9 cellular contexts compared by ENCODE assay signal in the genomic region with DNA sequence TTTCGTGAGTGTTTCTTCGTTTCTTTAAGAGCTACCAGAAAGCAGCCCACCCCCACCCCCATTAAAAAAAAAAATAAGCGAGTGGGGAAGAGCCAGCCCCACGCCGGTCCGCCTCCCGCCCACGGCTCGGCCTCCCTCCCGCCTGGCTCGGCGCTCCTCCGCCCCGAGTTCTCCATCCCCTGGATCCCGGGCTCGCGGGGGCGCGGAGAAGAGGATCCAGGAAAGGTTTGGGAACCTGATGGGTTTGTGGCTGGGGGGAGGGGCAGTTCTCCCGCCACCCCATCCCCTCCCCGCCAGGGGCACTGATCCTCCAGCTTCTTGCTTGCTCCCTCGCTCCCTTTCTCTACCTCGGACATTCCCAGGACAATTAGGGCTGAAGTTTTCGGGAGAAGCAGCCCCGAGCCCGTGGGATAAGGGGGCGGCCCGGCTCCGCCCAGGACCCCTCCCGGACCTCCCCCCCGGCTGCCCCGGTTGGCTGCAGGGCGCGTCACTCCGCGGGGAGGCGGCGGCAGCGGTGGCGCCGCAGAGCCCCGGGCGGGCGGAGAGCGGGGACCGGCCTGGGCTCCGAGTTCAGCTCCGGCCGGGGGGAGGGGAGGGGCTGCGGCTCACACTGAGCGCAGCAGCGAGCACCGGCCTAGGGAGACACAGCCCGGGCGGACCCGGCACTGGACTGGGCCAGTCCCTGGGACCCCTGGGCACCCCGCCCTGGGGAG. TPM values are rescaled to one million over a fixed set of nuclear protein-coding genes. Genes with fewer than 3 reads are reported as not detected.
A peak's percentile ranks its signal among the peaks of the same experiment; 100 is the strongest.
DNase-seq lines count a peak whose midpoint lies in the region; ATAC-seq and TF ChIP-seq lines count a peak whose summit lies in the region.
"Had no signal": no experiment of that assay in that cellular context is flagged by ENCODE, and none has a peak within 500 bp of the region (broad histone marks: within the 10 kb centered on the region; RNA-seq: fewer than 3 reads in every experiment).

No MANE protein-coding gene starts in this region.

- H3K9me3 ChIP-seq in BE2C (no peaks in the 10 kb centered on the region), ectodermal cell (ENCODE audit: control insufficient read depth, low read length) (no peaks in the 10 kb centered on the region), lower lobe of right lung (no peaks in the 10 kb centered on the region), vagina (no peaks in the 10 kb centered on the region)

- peak overlapping the region; percentile 29 for H3K4me3 ChIP-seq in BE2C (ENCODE audit: low read depth, low read length)
- H3K4me3 ChIP-seq in ectodermal cell (ENCODE audit: insufficient read depth, low read depth, low read length), result peak overlapping the region; percentile 87
- H3K4me3 ChIP-seq in lower lobe of right lung, result peak overlapping the region; percentile 27
- H3K4me3 ChIP-seq in vagina, result peak overlapping the region; percentile 56 to 67

- peak; percentile 39 for DNase-seq in BE2C
- DNase-seq in NCI-H1694 treated with DMSO at 0.1 percent for 48 hours (lab: John Stamatoyannopoulos, UW), result peak; percentile 42
- DNase-seq in lower lobe of right lung, result no peak
- no peak for DNase-seq in vagina (ENCODE audit: extremely low spot score in 2 of 2)
- DNase-seq in activated CD8-positive, alpha-beta T cell treated with anti-CD3 and anti-CD28 coated beads, Interleukin-2, amount 10 ng/mL, durations not matched to agents 7 days and 5 days, result no peak
- DNase-seq: activated naive CD8-positive, alpha-beta T cell treated with anti-CD3 and anti-CD28 coated beads, Interleukin-2, amount 10 ng/mL, durations not matched to agents 7 days and 5 days had no signal

- WGBS in ectodermal cell, 2 experiments, result 1% methylated on average over 56 to 57 of the region's 57 CpGs

- ATAC-seq in lower lobe of right lung (peak; percentile 34 to 42), GM21723 (IDR thresholded peaks at IDR 0.05; ENCODE audit: unreplicated experiment) (no peak)
- no peak for ATAC-seq in activated CD4-positive, CD25-positive, alpha-beta regulatory T cell treated with anti-CD3 and anti-CD28 coated beads, Interleukin-2, amount 50 U/mL, for 24 hours
- no peak for ATAC-seq in activated CD8-positive, alpha-beta T cell treated with anti-CD3 and anti-CD28 coated beads, Interleukin-2, amount 10 ng/mL, durations not matched to agents 7 days and 5 days

- no peak overlapping the region for H3K4me3 Mint-ChIP-seq in activated CD8-positive, alpha-beta T cell treated with anti-CD3 and anti-CD28 coated beads, Interleukin-2, amount 10 ng/mL, durations not matched to agents 7 days and 5 days

- POLR2A ChIA-PET in activated CD8-positive, alpha-beta T cell treated with anti-CD3 and anti-CD28 coated beads, Interleukin-2, amount 10 ng/mL, durations not matched to agents 7 days and 5 days (lab: Charles Lee), result no interaction called here

- H3K36me3 ChIP-seq in BE2C (no peaks in the 10 kb centered on the region), ectodermal cell (ENCODE audit: control insufficient read depth, insufficient read depth, low read length) (no peaks in the 10 kb centered on the region), lower lobe of right lung (no peaks in the 10 kb centered on the region), vagina (no peaks in the 10 kb centered on the region)

- no peak overlapping the region for H3K27ac Mint-ChIP-seq in activated CD8-positive, alpha-beta T cell treated with anti-CD3 and anti-CD28 coated beads, Interleukin-2, amount 10 ng/mL, durations not matched to agents 7 days and 5 days

- H3K9me3 Mint-ChIP-seq in activated CD8-positive, alpha-beta T cell treated with anti-CD3 and anti-CD28 coated beads, Interleukin-2, amount 10 ng/mL, durations not matched to agents 7 days and 5 days (ENCODE audit: insufficient read depth), result peaks cover 8% of the 10 kb centered on the region

- H3K27me3 ChIP-seq in BE2C (peaks cover 80% of the 10 kb centered on the region), ectodermal cell (ENCODE audit: control insufficient read depth, insufficient read depth, low read length, poor library complexity, severe bottlenecking) (peaks cover 36% of the 10 kb centered on the region), lower lobe of right lung (ENCODE audit: low read depth) (peaks cover 93% of the 10 kb centered on the region), vagina (no peaks in the 10 kb centered on the region)

- TF ChIP-seq CTCF in BE2C (IDR thresholded peaks at IDR 0.05; ENCODE audit: low read depth, low read length) (no peak), lower lobe of right lung (IDR thresholded peaks at IDR 0.05) (no peak), vagina (IDR thresholded peaks at IDR 0.05) (peak in 1 of 3 experiments; percentile 12)

- H3K4me1 Mint-ChIP-seq in activated CD8-positive, alpha-beta T cell treated with anti-CD3 and anti-CD28 coated beads, Interleukin-2, amount 10 ng/mL, durations not matched to agents 7 days and 5 days (ENCODE audit: low read depth), result peaks cover 2% of the 10 kb centered on the region

- H3K36me3 Mint-ChIP-seq in activated CD8-positive, alpha-beta T cell treated with anti-CD3 and anti-CD28 coated beads, Interleukin-2, amount 10 ng/mL, durations not matched to agents 7 days and 5 days (ENCODE audit: low read depth), result peaks cover 15% of the 10 kb centered on the region

- CTCF ChIA-PET in activated CD8-positive, alpha-beta T cell treated with anti-CD3 and anti-CD28 coated beads, Interleukin-2, amount 10 ng/mL, durations not matched to agents 7 days and 5 days (lab: Charles Lee), result no interaction called here

- H3K27ac ChIP-seq in ectodermal cell (ENCODE audit: insufficient read depth, low read depth, low read length, poor library complexity, severe bottlenecking) (peak overlapping the region; percentile 94), lower lobe of right lung (no peak overlapping the region), vagina (peak overlapping the region; percentile 92)

- intact Hi-C loops in lower lobe of right lung (cut with DNase I) (no loop called here), vagina (cut with DNase I) (no loop called here)

- H3K4me1 ChIP-seq in BE2C (no peaks in the 10 kb centered on the region), ectodermal cell (ENCODE audit: control insufficient read depth, insufficient read depth, low read length) (peaks cover 16% of the 10 kb centered on the region), lower lobe of right lung (peaks cover 18% of the 10 kb centered on the region), vagina (peaks cover 12% of the 10 kb centered on the region)

- peaks cover 63% of the 10 kb centered on the region for H3K27me3 Mint-ChIP-seq in activated CD8-positive, alpha-beta T cell treated with anti-CD3 and anti-CD28 coated beads, Interleukin-2, amount 10 ng/mL, durations not matched to agents 7 days and 5 days (ENCODE audit: low read depth)

- TF ChIP-seq POLR2A in vagina (IDR thresholded peaks at IDR 0.05), result peak in 1 of 2 donors; percentile 83

RNA-seq across cellular contexts. Expression of a gene that starts 1.0 kb away (rescaled TPM):
- polyA plus RNA-seq in BE2C (2012; ENCODE audit: insufficient read depth, insufficient read length, low read depth), result not detected
- 89.0 TPM for polyA plus RNA-seq in ectodermal cell (2013, experiment 1 of 4)
- polyA plus RNA-seq in ectodermal cell (2013, experiment 2 of 4), result 98.4 TPM
- polyA plus RNA-seq in ectodermal cell (2013, experiment 3 of 4), result 75.6 TPM
- 79.9 TPM for polyA plus RNA-seq in ectodermal cell (2013, experiment 4 of 4)
- not detected for total RNA-seq in lower lobe of right lung
- 6.9 TPM for total RNA-seq in vagina
- not detected for total RNA-seq in activated CD8-positive, alpha-beta T cell treated with anti-CD3 and anti-CD28 coated beads, Interleukin-2, amount 10 ng/mL, durations not matched to agents 7 days and 5 days
- total RNA-seq: activated naive CD8-positive, alpha-beta T cell treated with anti-CD3 and anti-CD28 coated beads, Interleukin-2, amount 10 ng/mL, durations not matched to agents 7 days and 5 days had no signal

Comparison
In these comparisons a context has a peak if more than half of its experiments do, and no peak if none do; other contexts are left out.
1. DNase-seq: peak in BE2C (single experiment) and NCI-H1694 treated with DMSO at 0.1 percent for 48 hours (single experiment); none in lower lobe of right lung (single experiment), vagina (0 of 2) and activated CD8-positive, alpha-beta T cell treated with anti-CD3 and anti-CD28 coated beads, Interleukin-2, amount 10 ng/mL, durations not matched to agents 7 days and 5 days (single experiment).
2. H3K4me3 ChIP-seq: peak in every context shown above with its lines; median percentile 87 in ectodermal cell; 62 in vagina; 29 in BE2C; 27 in lower lobe of right lung.
3. ATAC-seq: peak in lower lobe of right lung (2 of 2); none in activated CD4-positive, CD25-positive, alpha-beta regulatory T cell treated with anti-CD3 and anti-CD28 coated beads, Interleukin-2, amount 50 U/mL, for 24 hours (0 of 2), GM21723 (single experiment) and activated CD8-positive, alpha-beta T cell treated with anti-CD3 and anti-CD28 coated beads, Interleukin-2, amount 10 ng/mL, durations not matched to agents 7 days and 5 days (single experiment).